In genomic region chr11:67351275-67352005, GRCh38 we compare ENCODE assay signal across 8 cellular contexts. TPM values are rescaled to one million over a fixed set of nuclear protein-coding genes. Genes with fewer than 3 reads are reported as not detected.
DNase-seq lines count a peak whose midpoint lies in the region; ATAC-seq, FAIRE-seq and TF ChIP-seq lines count a peak whose summit lies in the region.

No MANE protein-coding gene starts in this region.

- peaks cover 57% of the 10 kb centered on the region for H3K4me1 Mint-ChIP-seq in activated CD4-positive, alpha-beta T cell treated with anti-CD3 and anti-CD28 coated beads for 36 hours

- TF ChIP-seq POLR2A in GM12892 (IDR thresholded peaks at IDR 0.05; ENCODE audit: low read depth, low read length), result 0 out of 2 replicates have a peak, but pooled peaks have one; percentile 19
- TF ChIP-seq POLR2A in lower leg skin (IDR thresholded peaks at IDR 0.05), result no peak

- POLR2A ChIA-PET in activated CD4-positive, alpha-beta T cell treated with anti-CD3 and anti-CD28 coated beads for 36 hours (lab: Charles Lee), result interaction anchor here (0.7 to 1.2 kb wide), 2 partner anchors 31 to 112 kb away, joined by 3 read pairs; no protein-coding TSS in a partner anchor

- WGBS in lower leg skin, 2 donors, result 49 to 52% methylated on average over 11 of the region's 11 CpGs

- H3K9me3 ChIP-seq in colonic mucosa, result no peaks in the 10 kb centered on the region

- CTCF ChIA-PET in activated CD4-positive, alpha-beta T cell treated with anti-CD3 and anti-CD28 coated beads for 36 hours (lab: Charles Lee), result interaction anchor here (0.5 to 12.6 kb wide), 32 partner anchors 9 to 278 kb away, joined by 3 to 445 read pairs (median 4); partner anchors contain the start of genes CDK2AP2, CLCF1, NUDT8 and PPP1CA

- peak overlapping the region; percentile 58 to 100 for H3K9ac ChIP-seq in colonic mucosa (ENCODE audit: low read depth in 2 of 2, low read length in 2 of 2)

- no peaks in the 10 kb centered on the region for H3K9me3 Mint-ChIP-seq in activated CD4-positive, alpha-beta T cell treated with anti-CD3 and anti-CD28 coated beads for 36 hours (ENCODE audit: low read depth)

- intact Hi-C loops in activated CD4-positive, alpha-beta T cell treated with anti-CD3 and anti-CD28 coated beads for 36 hours (cut with DNase I, micrococcal nuclease), result loop anchor here (1.0 to 10.0 kb wide), 5 partner anchors 31 to 456 kb away; partner anchors contain the start of gene GSTP1 (in 1 of the 2)
- intact Hi-C loops in colonic mucosa (cut with DNase I) (no loop called here), lower leg skin (cut with DNase I; ENCODE audit: low total_unique reads) (loop anchor here (2.0 kb wide), 1 partner anchor 31 kb away; no protein-coding TSS in a partner anchor)

- peak overlapping the region; percentile 71 for H3K27ac Mint-ChIP-seq in activated CD4-positive, alpha-beta T cell treated with anti-CD3 and anti-CD28 coated beads for 36 hours

- TF ChIP-seq CTCF in colonic mucosa (IDR thresholded peaks at IDR 0.05) (peak; percentile 94), lower leg skin (IDR thresholded peaks at IDR 0.05) (peak in 1 of 3 donors; percentile 87)

- H3K27me3 Mint-ChIP-seq in activated CD4-positive, alpha-beta T cell treated with anti-CD3 and anti-CD28 coated beads for 36 hours, result no peaks in the 10 kb centered on the region

- H3K27ac ChIP-seq in colonic mucosa, result peak overlapping the region; percentile 100

- peak; percentile 13 for ATAC-seq in activated CD4-positive, alpha-beta T cell treated with anti-CD3 and anti-CD28 coated beads for 36 hours

- no peaks in the 10 kb centered on the region for H3K27me3 ChIP-seq in colonic mucosa

- FAIRE-seq in GM12892 (lab: Jason Lieb, UNC), result peak; percentile 88

- peak overlapping the region; percentile 95 for H3K4me3 Mint-ChIP-seq in activated CD4-positive, alpha-beta T cell treated with anti-CD3 and anti-CD28 coated beads for 36 hours

- no peak overlapping the region for H3K4me3 ChIP-seq in colonic mucosa
- no peak overlapping the region for H3K4me3 ChIP-seq in lower leg skin (ENCODE audit: low read depth, poor library complexity, severe bottlenecking)

- H3K4me1 ChIP-seq in colonic mucosa, result peaks cover 35% of the 10 kb centered on the region

- H3K36me3 Mint-ChIP-seq in activated CD4-positive, alpha-beta T cell treated with anti-CD3 and anti-CD28 coated beads for 36 hours (ENCODE audit: low read depth), result no peaks in the 10 kb centered on the region

- H3K36me3 ChIP-seq in colonic mucosa, result no peaks in the 10 kb centered on the region

- peak; percentile 86 for DNase-seq in 8988T
- DNase-seq in GM12892 (ENCODE audit: insufficient read length), result no peak
- peak; percentile 69 for DNase-seq in NCI-H226
- peak; percentile 79 for DNase-seq in activated CD4-positive, alpha-beta T cell treated with anti-CD3 and anti-CD28 coated beads for 36 hours
- DNase-seq in colonic mucosa, result peak; percentile 75
- peak; percentile 45 to 91 for DNase-seq in lower leg skin (ENCODE audit: low spot score in 2 of 2)
- peak; percentile 29 to 57 (median 41) for DNase-seq in stimulated activated CD4-positive, alpha-beta T cell treated with anti-CD3 and anti-CD28 coated beads, TNF-alpha, amount 100 ng/mL, for 24 hours (ENCODE audit: low read depth in 3 of 3)
- no peak for DNase-seq in mesenteric fat pad (ENCODE audit: low spot score)

RNA-seq across cellular contexts. Expression of gene POLD4, which starts 1.9 kb away (rescaled TPM):
- 75.6 TPM for polyA plus RNA-seq in GM12892 (2012; ENCODE audit: missing spikeins)
- total RNA-seq in activated CD4-positive, alpha-beta T cell treated with anti-CD3 and anti-CD28 coated beads for 36 hours, result 10 to 100 TPM; 31.3 to 37.5 TPM
- total RNA-seq in colonic mucosa (100 to 1,000 TPM; 186 to 203 TPM), lower leg skin (100 to 1,000 TPM in 1 of 4 donors, 10 to 100 TPM in 3; 82.3 to 126 (median 86.4) TPM), mesenteric fat pad (72.9 TPM)

RNA-seq across cellular contexts. Expression of gene CLCF1, which starts 22.0 kb away (rescaled TPM):
- 0.95 TPM for polyA plus RNA-seq in GM12892 (2012; ENCODE audit: missing spikeins)
- under 1 TPM; 0.09 to 0.27 TPM for total RNA-seq in activated CD4-positive, alpha-beta T cell treated with anti-CD3 and anti-CD28 coated beads for 36 hours
- total RNA-seq in colonic mucosa (1 to 10 TPM; 1.7 to 4.0 TPM), lower leg skin (1 to 10 TPM; 2.2 to 3.3 (median 2.5) TPM), mesenteric fat pad (7.7 TPM)

RNA-seq across cellular contexts. Expression of gene RAD9A, which starts 40.3 kb away (rescaled TPM):
- 15.3 TPM for polyA plus RNA-seq in GM12892 (2012; ENCODE audit: missing spikeins)
- total RNA-seq in activated CD4-positive, alpha-beta T cell treated with anti-CD3 and anti-CD28 coated beads for 36 hours, result 10 to 100 TPM; 28.8 to 30.0 TPM
- total RNA-seq in colonic mucosa, result 10 to 100 TPM; 21.8 to 35.1 TPM
- total RNA-seq in lower leg skin, result 10 to 100 TPM; 24.9 to 28.5 (median 27.2) TPM
- 10.4 TPM for total RNA-seq in mesenteric fat pad

RNA-seq across cellular contexts. Expression of gene SSH3, which starts 48.1 kb away (rescaled TPM):
- 0.30 TPM for polyA plus RNA-seq in GM12892 (2012; ENCODE audit: missing spikeins)
- 10 to 100 TPM in 1 of 2 experiments, 1 to 10 TPM in 1; 6.0 to 11.1 TPM for total RNA-seq in activated CD4-positive, alpha-beta T cell treated with anti-CD3 and anti-CD28 coated beads for 36 hours
- total RNA-seq in colonic mucosa, result 10 to 100 TPM; 69.7 to 81.7 TPM
- total RNA-seq in lower leg skin, result 10 to 100 TPM; 58.6 to 71.0 (median 62.0) TPM
- 19.9 TPM for total RNA-seq in mesenteric fat pad

RNA-seq across cellular contexts. Expression of gene PPP1CA, which starts 50.2 kb away (rescaled TPM):
- 152 TPM for polyA plus RNA-seq in GM12892 (2012; ENCODE audit: missing spikeins)
- 100 to 1,000 TPM; 199 to 227 TPM for total RNA-seq in activated CD4-positive, alpha-beta T cell treated with anti-CD3 and anti-CD28 coated beads for 36 hours
- total RNA-seq in colonic mucosa (100 to 1,000 TPM; 242 to 280 TPM), lower leg skin (100 to 1,000 TPM; 101 to 160 (median 143) TPM), mesenteric fat pad (92.4 TPM)

Comparison
In these comparisons a context has a peak if more than half of its experiments do, and no peak if none do; other contexts are left out.
1. DNase-seq: peak in 8988T (single experiment), NCI-H226 (single experiment), activated CD4-positive, alpha-beta T cell treated with anti-CD3 and anti-CD28 coated beads for 36 hours (single experiment), colonic mucosa (single experiment), lower leg skin (2 of 2) and stimulated activated CD4-positive, alpha-beta T cell treated with anti-CD3 and anti-CD28 coated beads, TNF-alpha, amount 100 ng/mL, for 24 hours (3 of 3); none in GM12892 (single experiment) and mesenteric fat pad (single experiment).